Comparison of ENCODE assay signal across 8 cellular contexts in the genomic region with DNA sequence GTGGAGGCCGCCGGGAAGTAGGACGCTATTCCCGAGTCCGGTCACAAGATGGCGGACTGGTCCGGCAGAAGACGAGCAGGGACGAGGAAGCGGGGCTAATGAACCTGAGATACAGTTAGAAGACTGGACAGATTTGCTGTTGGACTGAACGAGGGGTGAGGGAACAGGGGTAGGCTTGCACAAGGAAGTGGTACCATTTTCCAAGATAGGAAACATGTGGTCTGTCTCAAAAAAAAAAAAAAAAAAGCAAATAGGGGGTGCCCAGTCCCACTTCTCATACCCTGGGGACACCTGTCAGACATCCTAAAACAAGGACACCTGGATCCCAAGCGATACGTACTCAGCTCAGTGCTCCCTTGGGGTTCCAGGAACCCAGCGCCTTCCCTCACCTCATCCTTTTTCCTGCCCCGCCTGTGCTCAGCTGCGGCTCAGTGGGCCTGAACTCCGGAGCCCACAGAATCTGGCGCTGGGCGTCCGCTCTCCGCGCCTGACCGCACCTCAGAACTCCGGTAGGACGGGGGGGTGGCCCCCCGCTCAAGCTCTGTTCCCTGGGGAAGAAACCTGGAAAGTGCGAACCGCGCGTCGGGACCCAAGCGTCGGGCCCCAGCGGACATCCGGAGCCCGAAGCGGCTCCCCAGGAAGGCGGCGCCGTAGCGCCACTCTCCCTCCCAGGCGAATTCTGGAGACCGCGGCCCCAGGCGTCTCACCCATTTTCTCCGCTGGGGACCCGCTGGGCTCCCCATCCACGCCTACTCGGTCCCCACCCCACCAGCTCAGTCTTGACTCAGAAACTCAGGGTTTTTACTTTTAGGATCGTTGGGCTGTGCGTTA. TPM values are rescaled to one million over a fixed set of nuclear protein-coding genes. Genes with fewer than 3 reads are reported as not detected.
DNase-seq lines count a peak whose midpoint lies in the region; ATAC-seq and TF ChIP-seq lines count a peak whose summit lies in the region.

A gene with protein sequence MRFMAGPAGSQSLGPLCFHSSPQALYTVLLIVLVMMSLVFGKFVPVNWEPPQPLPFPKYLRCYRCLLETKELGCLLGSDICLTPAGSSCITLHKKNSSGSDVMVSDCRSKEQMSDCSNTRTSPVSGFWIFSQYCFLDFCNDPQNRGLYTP (minus strand): TSS at position 227 of the 831 bp plus-strand sequence. CDS start 694 bp downstream, outside the sequence.

- no peaks in the 10 kb centered on the region for H3K9me2 ChIP-seq in OCI-LY7 (ENCODE audit: insufficient read depth, low read length)

- CTCF ChIA-PET in OCI-LY7 (lab: Charles Lee; ENCODE audit: unreplicated experiment): interaction anchor here (0.5 kb wide), 1 partner anchor 183 kb away, joined by 4 read pairs; no protein-coding TSS in a partner anchor

- TF ChIP-seq CTCF in OCI-LY7 (conservative IDR thresholded peaks at IDR 0.05; ENCODE audit: low read length) (no peak; the same call in 1 of the 2 replicates), mucosa of descending colon (IDR thresholded peaks at IDR 0.05) (peak; percentile 68)

- H3K27ac ChIP-seq in OCI-LY7 (ENCODE audit: low read depth, low read length, poor library complexity, severe bottlenecking): no peak within 1 kb of the TSS

- peak within 1 kb of the TSS; percentile 33; the same call in 1 of the 2 replicates for H2AFZ ChIP-seq in OCI-LY7 (ENCODE audit: low read length)

- H3K4me3 ChIP-seq in OCI-LY7 (ENCODE audit: low read depth, low read length, poor library complexity, severe bottlenecking) (peak within 1 kb of the TSS; percentile 18), mucosa of descending colon (no peak within 1 kb of the TSS)

- H3K9me3 ChIP-seq in OCI-LY7 (ENCODE audit: low read length) (no peaks in the 10 kb centered on the region), mucosa of descending colon (no peaks in the 10 kb centered on the region)

- peaks cover 30% of the 10 kb centered on the region for H3K4me1 ChIP-seq in OCI-LY7 (ENCODE audit: insufficient read depth, low read length, poor library complexity, severe bottlenecking)
- H3K4me1 ChIP-seq in mucosa of descending colon (ENCODE audit: low read depth): peaks cover 14% of the 10 kb centered on the region

- POLR2A ChIA-PET in OCI-LY7 (lab: Charles Lee): interaction anchor here (1.0 kb wide), 1 partner anchor 57 kb away, joined by 3 read pairs; no protein-coding TSS in a partner anchor

- H4K20me1 ChIP-seq in OCI-LY7 (ENCODE audit: insufficient read depth, low read length): no peaks in the 10 kb centered on the region

- no peaks in the 10 kb centered on the region for H3K79me2 ChIP-seq in OCI-LY7 (ENCODE audit: insufficient read depth, low read depth, low read length)

- intact Hi-C loops in OCI-LY7 (cut with micrococcal nuclease; ENCODE audit: unreplicated experiment) (loop anchor here (1.0 to 10.0 kb wide), 7 partner anchors 46 to 456 kb away; partner anchors contain the start of gene EHMT2), mucosa of descending colon (cut with DNase I, micrococcal nuclease) (loop anchor here in 1 of 2 donors (10.0 kb wide), 1 partner anchor 184 kb away; the partner anchor contains the start of gene NEU1)

- peak within 1 kb of the TSS; percentile 56 for H3K4me2 ChIP-seq in OCI-LY7 (ENCODE audit: low read length)

- DNase-seq in DMS53 treated with DMSO at 0.1 percent for 48 hours (lab: John Stamatoyannopoulos, UW; ENCODE audit: unreplicated experiment) (peak; percentile 92), HuH-7 (ENCODE audit: low spot score) (peak; percentile 73), OCI-LY7 (ENCODE audit: low spot score) (peak; percentile 74), mucosa of descending colon (peak; percentile 87 to 90 (median 89))
- DNase-seq in activated T-cell treated with anti-CD3 and anti-CD28 coated beads, Interleukin-2, amount 50 U/mL, for 48 hours: peak; percentile 76 to 80
- peak; percentile 75 for DNase-seq in stimulated activated naive CD8-positive, alpha-beta T cell treated with anti-CD3 and anti-CD28 coated beads, Interleukin-15, Interleukin-2, amounts not matched to agents 100 U/mL and 50 U/mL, for 24 hours

- peaks cover under 1% of the 10 kb centered on the region; the same call in 1 of the 2 replicates for H3K36me3 ChIP-seq in OCI-LY7 (ENCODE audit: insufficient read depth, low read length)
- H3K36me3 ChIP-seq in mucosa of descending colon (ENCODE audit: low read depth): no peaks in the 10 kb centered on the region

- no TSS peak for BruUV-seq in OCI-LY7 (replicated peaks; lab: Mats Ljungman, UMichigan)

- ATAC-seq in esophagus mucosa (peak; percentile 78), mucosa of descending colon (peak; percentile 87), GM21390 (IDR thresholded peaks at IDR 0.05; ENCODE audit: unreplicated experiment) (no peak)
- peak; percentile 71 for ATAC-seq in stimulated activated naive CD8-positive, alpha-beta T cell treated with anti-CD3 and anti-CD28 coated beads, Interleukin-15, Interleukin-2, amounts not matched to agents 100 U/mL and 50 U/mL, for 24 hours

RNA-seq across cellular contexts. Expression of the gene that starts here (rescaled TPM):
- 1.6 and 1.8 TPM in 2 replicates for total RNA-seq in OCI-LY7 (2014; rRNA removed; shearing (Covaris generic))
- total RNA-seq in OCI-LY7 (2022): 2.5 and 3.5 TPM in 2 replicates
- total RNA-seq in esophagus mucosa: 0.72 TPM
- total RNA-seq in mucosa of descending colon: 1 to 10 TPM; 1.7 to 4.2 (median 2.1) TPM

Comparison
In these comparisons a context has a peak if more than half of its experiments do, and no peak if none do; other contexts are left out.
1. Peak in ATAC-seq in esophagus mucosa; RNA of the gene not detected or under 1 TPM.